In the genomic region with DNA sequence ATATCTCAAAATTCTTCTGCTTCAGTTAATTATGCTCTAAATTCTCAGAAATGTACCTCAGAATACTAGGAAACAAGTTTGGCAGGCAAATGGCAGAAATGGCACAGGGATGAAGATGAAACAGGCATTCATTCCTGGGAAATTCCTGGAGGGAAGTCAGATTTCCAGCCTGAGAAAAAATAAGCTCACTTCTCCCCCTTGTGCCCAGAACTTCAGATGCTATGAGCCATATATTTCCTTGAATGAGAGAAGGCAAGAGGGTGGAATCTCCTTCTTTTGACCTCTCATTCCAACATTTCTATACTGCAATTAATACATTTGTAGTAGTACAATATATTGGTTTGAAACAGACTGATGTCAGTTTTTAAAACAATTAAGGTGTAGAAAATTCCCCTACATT, we compare ENCODE assay signal across 15 cellular contexts. TPM values are rescaled to one million over a fixed set of nuclear protein-coding genes. Genes with fewer than 3 reads are reported as not detected.
DNase-seq lines count a peak whose midpoint lies in the region; ATAC-seq and TF ChIP-seq lines count a peak whose summit lies in the region.
"Had no signal": no experiment of that assay in that cellular context is flagged by ENCODE, and none has a peak within 500 bp of the region (broad histone marks: within the 10 kb centered on the region; RNA-seq: fewer than 3 reads in every experiment).

No MANE protein-coding gene starts in this region.

- H3K4me3 Mint-ChIP-seq in type B pancreatic cell, result no peak overlapping the region
- H3K4me3 Mint-ChIP-seq: activated CD4-positive, alpha-beta T cell treated with anti-CD3 and anti-CD28 coated beads, Interleukin-2, amount 10 ng/mL, durations not matched to agents 7 days and 5 days had no signal

- intact Hi-C loops in heart right ventricle (cut with DNase I) (loop anchor here in 2 of 10 donors (5.0 to 10.0 kb wide), 2 partner anchors 74 to 76 kb away; no protein-coding TSS in a partner anchor), Right ventricle myocardium inferior (cut with DNase I) (loop anchor here (5.0 kb wide), 1 partner anchor 51 kb away; no protein-coding TSS in a partner anchor)

- H3K4me1 ChIP-seq in heart right ventricle (peaks cover 0 to 12% (median 5%) of the 10 kb centered on the region in 9 donors), SK-N-SH (ENCODE audit: control insufficient read depth in 1 of 2, insufficient read depth in 2 of 2, low read depth in 1 of 2, low read length in 1 of 2) (peaks cover 0 to 6% of the 10 kb centered on the region in 2 experiments; a peak in 2 of 4 replicates)

- H3K4me3 ChIP-seq in heart right ventricle (no peak overlapping the region), SK-N-SH (ENCODE audit: low read depth in 2 of 2, low read length in 1 of 2) (no peak overlapping the region), fibroblast of mammary gland (ENCODE audit: control insufficient read depth, low read depth, low read length) (no peak overlapping the region)
- H3K4me3 ChIP-seq: mucosa of descending colon had no signal

- H3F3A ChIP-seq in SK-N-SH (replicated peaks; ENCODE audit: insufficient read depth), result no peaks in the 10 kb centered on the region

- peaks cover 8% of the 10 kb centered on the region for H3K9me3 Mint-ChIP-seq in type B pancreatic cell
- H3K9me3 Mint-ChIP-seq: activated CD4-positive, alpha-beta T cell treated with anti-CD3 and anti-CD28 coated beads, Interleukin-2, amount 10 ng/mL, durations not matched to agents 7 days and 5 days had no signal

- CTCF ChIA-PET in SK-N-SH (lab: Yijun Ruan, JAX), result interaction anchor here (1.0 kb wide), 1 partner anchor 76 kb away, joined by 7 read pairs; no protein-coding TSS in a partner anchor

- H3K9me3 ChIP-seq in heart right ventricle, result peaks cover 0 to 15% (median 0%) of the 10 kb centered on the region in 11 donors
- no peaks in the 10 kb centered on the region for H3K9me3 ChIP-seq in SK-N-SH
- H3K9me3 ChIP-seq: mucosa of descending colon had no signal

- H3K36me3 Mint-ChIP-seq in type B pancreatic cell, result no peaks in the 10 kb centered on the region
- H3K36me3 Mint-ChIP-seq: CD4-positive, CD25-positive, alpha-beta regulatory T cell had no signal

- H3K4me1 Mint-ChIP-seq in type B pancreatic cell (ENCODE audit: unreplicated experiment), result no peaks in the 10 kb centered on the region
- H3K4me1 Mint-ChIP-seq: activated CD4-positive, alpha-beta T cell treated with anti-CD3 and anti-CD28 coated beads, Interleukin-2, amount 10 ng/mL, durations not matched to agents 7 days and 5 days; CD4-positive, CD25-positive, alpha-beta regulatory T cell had no signal

- H3K27me3 ChIP-seq in heart right ventricle, result no peaks in the 10 kb centered on the region
- H3K27me3 ChIP-seq in SK-N-SH (ENCODE audit: insufficient read depth), result no peaks in the 10 kb centered on the region

- DNase-seq in heart right ventricle, result no peak
- DNase-seq in Right ventricle myocardium inferior (ENCODE audit: missing footprints), result no peak
- peak; percentile 14 for DNase-seq in SK-N-SH
- peak; percentile 64 for DNase-seq in fibroblast of mammary gland (ENCODE audit: low read depth)
- no peak for DNase-seq in type B pancreatic cell (ENCODE audit: extremely low spot score, unreplicated experiment)
- DNase-seq in NCI-H1048 (lab: John Stamatoyannopoulos, UW), result no peak
- no peak for DNase-seq in activated naive CD4-positive, alpha-beta T cell treated with Interleukin-2 at 50 U/mL for 16 hours
- DNase-seq: activated CD4-positive, alpha-beta T cell treated with anti-CD3 and anti-CD28 coated beads, Interleukin-2, amount 10 ng/mL, durations not matched to agents 7 days and 5 days; CD4-positive, CD25-positive, alpha-beta regulatory T cell; GOT3; RPMI8226; stimulated activated CD4-positive, alpha-beta T cell treated with anti-CD3 and anti-CD28 coated beads, Interleukin-12 subunit alpha, Interleukin-12 subunit beta, amount 100 ng/mL, for 4 hours; stimulated activated naive CD4-positive, alpha-beta T cell treated with Interleukin-2 at 50 U/mL for 16 hours had no signal

- H2AFZ ChIP-seq in SK-N-SH (ENCODE audit: low read depth), result no peak overlapping the region

- TF ChIP-seq CTCF in heart right ventricle (IDR thresholded peaks at IDR 0.05), result peak in 5 of 9 donors; percentile 25 to 41 (median 34)
- peak; percentile 56 for TF ChIP-seq CTCF in SK-N-SH (IDR thresholded peaks at IDR 0.05)
- peak; percentile 67 for TF ChIP-seq CTCF in fibroblast of mammary gland (conservative IDR thresholded peaks at IDR 0.05; ENCODE audit: control insufficient read depth, insufficient read depth, low read depth, low read length)
- TF ChIP-seq CTCF in type B pancreatic cell (conservative IDR thresholded peaks at IDR 0.05), result peak; percentile 49

- TF ChIP-seq EP300 in SK-N-SH (IDR thresholded peaks at IDR 0.05; ENCODE audit: borderline replicate concordance in 1 of 2, low read depth in 1 of 2, low read length in 1 of 2), result no peak

- POLR2A ChIA-PET in SK-N-SH (lab: Yijun Ruan, JAX), result no interaction called here

- ATAC-seq in heart right ventricle, result no peak
- no peak for ATAC-seq in Right ventricle myocardium inferior
- ATAC-seq in GM21737 (IDR thresholded peaks at IDR 0.05; ENCODE audit: unreplicated experiment), result no peak
- ATAC-seq: mucosa of descending colon had no signal

- H3K9me2 ChIP-seq in SK-N-SH, result no peaks in the 10 kb centered on the region

- H3K27ac Mint-ChIP-seq in type B pancreatic cell, result no peak overlapping the region
- H3K27ac Mint-ChIP-seq: activated CD4-positive, alpha-beta T cell treated with anti-CD3 and anti-CD28 coated beads, Interleukin-2, amount 10 ng/mL, durations not matched to agents 7 days and 5 days; CD4-positive, CD25-positive, alpha-beta regulatory T cell had no signal

- H3K9ac ChIP-seq in SK-N-SH, result no peak overlapping the region

- H3K27ac ChIP-seq in heart right ventricle, result no peak overlapping the region
- no peak overlapping the region; a peak in 1 of 4 replicates for H3K27ac ChIP-seq in SK-N-SH (ENCODE audit: low read depth in 2 of 2, low read length in 1 of 2)

- TF ChIP-seq RAD21 in SK-N-SH (IDR thresholded peaks at IDR 0.05; ENCODE audit: low read length), result peak; percentile 57

- no peaks in the 10 kb centered on the region for H3K27me3 Mint-ChIP-seq in type B pancreatic cell
- H3K27me3 Mint-ChIP-seq: CD4-positive, CD25-positive, alpha-beta regulatory T cell had no signal

- H3K36me3 ChIP-seq in heart right ventricle (no peaks in the 10 kb centered on the region), SK-N-SH (replicated peaks in 1 of 2; ENCODE audit: control insufficient read depth in 1 of 2, insufficient read depth in 2 of 2, low read length in 1 of 2) (no peaks in the 10 kb centered on the region)

- H3K79me2 ChIP-seq in SK-N-SH (ENCODE audit: insufficient read depth), result no peaks in the 10 kb centered on the region

- H4K20me1 ChIP-seq in SK-N-SH (ENCODE audit: insufficient read depth), result no peaks in the 10 kb centered on the region

- H3K4me2 ChIP-seq in SK-N-SH, result no peak overlapping the region

TF ChIP-seq in SK-N-SH, 30 proteins besides CTCF, POLR2A, EP300 and RAD21:
- TF ChIP-seq SIN3A (IDR thresholded peaks at IDR 0.05; ENCODE audit: borderline replicate concordance, low read depth, low read length) (no peak), SMC3 (IDR thresholded peaks at IDR 0.05; ENCODE audit: low read depth, low read length) (peak; percentile 51)

RNA-seq across cellular contexts. Expression of gene RGS17, which starts 22.8 kb away (rescaled TPM):
- total RNA-seq in heart right ventricle (under 1 TPM in 9 of 10 donors, not detected in 1; 0.04 to 0.41 (median 0.21) TPM), Right ventricle myocardium inferior (0.05 TPM), type B pancreatic cell (ENCODE audit: low replicate concordance) (2.3 and 3.7 TPM in 2 replicates)
- polyA plus RNA-seq in heart right ventricle (under 1 TPM; 0.07 to 0.12 TPM), SK-N-SH (2012; rRNA removed) (1.3 and 1.4 TPM in 2 replicates)
- 1.1 and 1.3 TPM in 2 replicates for polyA plus RNA-seq in SK-N-SH (2012; cell fraction: cytosol; rRNA removed)
- 2.1 and 3.5 TPM in 2 replicates for polyA plus RNA-seq in SK-N-SH (2012; cell fraction: nucleus; rRNA removed)
- total RNA-seq: activated CD4-positive, alpha-beta T cell treated with anti-CD3 and anti-CD28 coated beads, Interleukin-2, amount 10 ng/mL, durations not matched to agents 7 days and 5 days; CD4-positive, CD25-positive, alpha-beta regulatory T cell had no signal

Comparison
In these comparisons a context has a peak if more than half of its experiments do, and no peak if none do; other contexts are left out.
1. DNase-seq: peak in SK-N-SH (single experiment) and fibroblast of mammary gland (single experiment); none in heart right ventricle (0 of 2), Right ventricle myocardium inferior (single experiment), type B pancreatic cell (single experiment), NCI-H1048 (single experiment) and activated naive CD4-positive, alpha-beta T cell treated with Interleukin-2 at 50 U/mL for 16 hours (single experiment).
2. Peak in every context shown above with its lines, with median percentiles within 50 percentile points of each other: CTCF ChIP-seq.